Comparison of ENCODE assay signal across 19 cellular contexts in genomic region chr7:51154201-51154600, GRCh38.
A peak's percentile ranks its signal among the peaks of the same experiment; 100 is the strongest.
DNase-seq lines count a peak whose midpoint lies in the region; ATAC-seq and TF ChIP-seq lines count a peak whose summit lies in the region.
"Had no signal": no experiment of that assay in that cellular context is flagged by ENCODE, and none has a peak within 500 bp of the region (broad histone marks: within the 10 kb centered on the region; RNA-seq: fewer than 3 reads in every experiment).

No MANE protein-coding gene starts in this region.

- H3K27me3 ChIP-seq in dorsolateral prefrontal cortex: no peaks in the 10 kb centered on the region

- intact Hi-C loops in dorsolateral prefrontal cortex (cut with DNase I): loop anchor here in 1 of 2 donors (5.0 kb wide), 1 partner anchor 462 kb away; no protein-coding TSS in a partner anchor

- peak in 9 of 56 donors; percentile 7 to 31 (median 16) for TF ChIP-seq CTCF in dorsolateral prefrontal cortex (IDR thresholded peaks at IDR 0.05 in 54 of 56, conservative IDR thresholded peaks at IDR 0.05 in 2 of 56; ENCODE audit: low read depth in 1 of 56, partially characterized antibody in 56 of 56)

- H3K27ac ChIP-seq in dorsolateral prefrontal cortex (peak overlapping the region; percentile 0 to 97 (median 90)), substantia nigra (ENCODE audit: low read depth, low read length, poor library complexity, severe bottlenecking) (peak overlapping the region; percentile 94)
- H3K27ac ChIP-seq: A549, HL-60 had no signal

- no peak for ATAC-seq in HG03521 (IDR thresholded peaks at IDR 0.05; ENCODE audit: unreplicated experiment)
- ATAC-seq: A549, K562 had no signal

- peak overlapping the region in 8 of 59 donors; percentile 0 to 21 (median 10) for H3K4me3 ChIP-seq in dorsolateral prefrontal cortex
- H3K4me3 ChIP-seq: A549, K562 had no signal

- DNase-seq in C1 segment of cervical spinal cord (lab: John Stamatoyannopoulos, UW) (peak in 10 of 14 donors; percentile 20 to 72 (median 50)), dorsolateral prefrontal cortex (peak in 8 of 10 donors; percentile 56 to 87 (median 81)), medulla oblongata (ENCODE audit: extremely low spot score) (peak; percentile 89), substantia nigra (lab: John Stamatoyannopoulos, UW) (peak in 44 of 49 donors; percentile 8 to 89 (median 62)), EL (no peak)
- no peak for DNase-seq in activated CD4-positive, alpha-beta T cell treated with anti-CD3 and anti-CD28 coated beads, Interleukin-2, amount 50 U/mL, for 1 hour
- DNase-seq: CD4-positive, alpha-beta memory T cell; DND-41; GF-D8; NCI-H1092; NCI-H1694; NCI-H2107; NCI-H345; NCI-H526 treated with DMSO at 0.1 percent for 48 hours; NK-92 treated with Interleukin-12 subunit alpha and Interleukin-12 subunit beta, amount 100 ng/mL, for 24 hours had no signal

Comparison
In these comparisons a context has a peak if more than half of its experiments do, and no peak if none do; other contexts are left out.
1. DNase-seq: peak in C1 segment of cervical spinal cord (10 of 14), dorsolateral prefrontal cortex (8 of 10), medulla oblongata (single experiment) and substantia nigra (44 of 49); none in EL (single experiment) and activated CD4-positive, alpha-beta T cell treated with anti-CD3 and anti-CD28 coated beads, Interleukin-2, amount 50 U/mL, for 1 hour (single experiment).